ENCODE assay signal across 11 cellular contexts in genomic region chr6:69846312-69846711, GRCh38. TPM values are rescaled to one million over a fixed set of nuclear protein-coding genes. Genes with fewer than 3 reads are reported as not detected.
"Had no signal": no experiment of that assay in that cellular context is flagged by ENCODE, and none has a peak within 500 bp of the region (broad histone marks: within the 10 kb centered on the region; RNA-seq: fewer than 3 reads in every experiment).

No MANE protein-coding gene starts in this region.

- H2AFZ ChIP-seq: GM23248, GM23338 had no signal

- H3K4me2 ChIP-seq: GM23338 had no signal

- H3K4me1 ChIP-seq: HAP-1 had no signal

- H3K36me3 ChIP-seq: HAP-1 had no signal

- H3K9ac ChIP-seq: GM23248 had no signal

- DNase-seq: GM23248, GOT3, H7, H9, HCEC 1CT, HFFc6 had no signal

- H3K4me3 ChIP-seq: GM23248, GM23338, HAP-1 had no signal

- H3K9me3 ChIP-seq: HAP-1 had no signal

- FAIRE-seq: H1, H54 had no signal

- H3K27ac ChIP-seq: GM23248 had no signal

- ATAC-seq: GM23338, HCT116 had no signal

RNA-seq across cellular contexts. Expression of gene COL19A1, which starts 20.0 kb away (rescaled TPM):
- total RNA-seq: GM23248, GM23338, H1, H7, H9, HFFc6 had no signal
- polyA plus RNA-seq: GM23248, GM23338, H1 had no signal
